ENCODE assay signal across 9 cellular contexts in genomic region chr11:121929581-121929980, GRCh38.
DNase-seq lines count a peak whose midpoint lies in the region; TF ChIP-seq lines count a peak whose summit lies in the region.
"Had no signal": no experiment of that assay in that cellular context is flagged by ENCODE, and none has a peak within 500 bp of the region (broad histone marks: within the 10 kb centered on the region; RNA-seq: fewer than 3 reads in every experiment).

No MANE protein-coding gene starts in this region.

- H3K4me2 ChIP-seq in fibroblast of lung (ENCODE audit: extremely low read depth, insufficient read depth, low read length), result peak overlapping the region; percentile 94
- H3K4me2 ChIP-seq: KMS-11 had no signal

- no peaks in the 10 kb centered on the region for H3K79me2 ChIP-seq in fibroblast of lung (ENCODE audit: control insufficient read depth, insufficient read depth, low read length)

- DNase-seq in AG20443 (ENCODE audit: low spot score) (peak; percentile 49), NCI-H2029 treated with DMSO at 0.1 percent for 48 hours (lab: John Stamatoyannopoulos, UW) (peak; percentile 48), fibroblast of lung (ENCODE audit: low read depth in 2 of 2) (peak; percentile 35 to 82), myocyte (ENCODE audit: low read depth) (peak; percentile 76), SKM-1 (lab: John Stamatoyannopoulos, UW; ENCODE audit: unreplicated experiment) (no peak), lower leg skin (ENCODE audit: low spot score in 2 of 2) (no peak), activated T-cell treated with anti-CD3 and anti-CD28 coated beads for 4 hours (no peak), NCI-H226 (no peak)

- H3K27ac ChIP-seq in fibroblast of lung (ENCODE audit: insufficient read depth, low read length), result no peak overlapping the region
- H3K27ac ChIP-seq: KMS-11 had no signal

- no peaks in the 10 kb centered on the region for H3K27me3 ChIP-seq in fibroblast of lung (ENCODE audit: control insufficient read depth, insufficient read depth, low read length)

- H3K4me3 ChIP-seq in fibroblast of lung (replicated peaks in 1 of 4; ENCODE audit: control extremely low read depth in 1 of 4, insufficient read depth in 1 of 4, low read depth in 3 of 4, low read length in 4 of 4) (peak overlapping the region; percentile 6 to 67 (median 32)), lower leg skin (ENCODE audit: low read depth, poor library complexity, severe bottlenecking) (no peak overlapping the region)

- peaks cover 9% of the 10 kb centered on the region for H3K4me1 ChIP-seq in fibroblast of lung (ENCODE audit: control insufficient read depth, extremely low read depth, insufficient read depth, low read length)

- no peak for TF ChIP-seq POLR2A in lower leg skin (IDR thresholded peaks at IDR 0.05)

- intact Hi-C loops in lower leg skin (cut with DNase I; ENCODE audit: low total_unique reads), result no loop called here

- no peak overlapping the region for H2AFZ ChIP-seq in fibroblast of lung (ENCODE audit: low read length)

- H4K20me1 ChIP-seq in fibroblast of lung (ENCODE audit: control insufficient read depth, extremely low read depth, insufficient read depth, low read length), result no peaks in the 10 kb centered on the region

- TF ChIP-seq CTCF in fibroblast of lung (conservative IDR thresholded peaks at IDR 0.05 in 1 of 2, IDR thresholded peaks at IDR 0.05 in 1 of 2; ENCODE audit: low read depth in 1 of 2, low read length in 2 of 2) (no peak), lower leg skin (IDR thresholded peaks at IDR 0.05) (no peak)

- WGBS in lower leg skin, 2 donors, result 2 to 5% methylated on average over 11 of the region's 11 CpGs

- H3K9me3 ChIP-seq in fibroblast of lung (ENCODE audit: control insufficient read depth, insufficient read depth, low read depth, low read length), result no peaks in the 10 kb centered on the region

- no peaks in the 10 kb centered on the region for H3K36me3 ChIP-seq in fibroblast of lung (ENCODE audit: control insufficient read depth, insufficient read depth, low read length)

- no peak overlapping the region for H3K9ac ChIP-seq in fibroblast of lung (ENCODE audit: insufficient read depth, low read length)
- H3K9ac ChIP-seq: KMS-11 had no signal

Comparison
In these comparisons a context has a peak if more than half of its experiments do, and no peak if none do; other contexts are left out.
1. DNase-seq: peak in AG20443 (single experiment), NCI-H2029 treated with DMSO at 0.1 percent for 48 hours (single experiment), fibroblast of lung (2 of 2) and myocyte (single experiment); none in SKM-1 (single experiment), lower leg skin (0 of 2), activated T-cell treated with anti-CD3 and anti-CD28 coated beads for 4 hours (single experiment) and NCI-H226 (single experiment).